ENCODE assay signal across 8 cellular contexts in genomic region chr2:25376750-25377621, GRCh38. TPM values are rescaled to one million over a fixed set of nuclear protein-coding genes. Genes with fewer than 3 reads are reported as not detected.
A peak's percentile ranks its signal among the peaks of the same experiment; 100 is the strongest.
DNase-seq lines count a peak whose midpoint lies in the region; ATAC-seq and TF ChIP-seq lines count a peak whose summit lies in the region.

No MANE protein-coding gene starts in this region.

- ATAC-seq in CD8-positive, alpha-beta T cell, result peak; percentile 97
- ATAC-seq in GM19452 (IDR thresholded peaks at IDR 0.05; ENCODE audit: unreplicated experiment) (peak; percentile 98), HG03571 (IDR thresholded peaks at IDR 0.05; ENCODE audit: unreplicated experiment) (peak; percentile 95)

- H3K9me3 Mint-ChIP-seq in CD8-positive, alpha-beta T cell, result no peaks in the 10 kb centered on the region

- peak overlapping the region; percentile 36 for H3K27ac ChIP-seq in CD8-positive, alpha-beta T cell (ENCODE audit: low read depth, low read length)

- TF ChIP-seq CTCF in CD8-positive, alpha-beta T cell (IDR thresholded peaks at IDR 0.05), result peak; percentile 98
- no peak for TF ChIP-seq CTCF in lower leg skin (IDR thresholded peaks at IDR 0.05)

- peak overlapping the region; percentile 95 for H3K27ac Mint-ChIP-seq in CD8-positive, alpha-beta T cell

- H3K36me3 ChIP-seq in CD8-positive, alpha-beta T cell (ENCODE audit: insufficient read depth, low read length), result no peaks in the 10 kb centered on the region

- H3K4me1 ChIP-seq in CD8-positive, alpha-beta T cell (ENCODE audit: insufficient read depth, low read length), result peaks cover 33% of the 10 kb centered on the region

- H3K36me3 Mint-ChIP-seq in CD8-positive, alpha-beta T cell, result no peaks in the 10 kb centered on the region

- no peaks in the 10 kb centered on the region for H3K27me3 ChIP-seq in CD8-positive, alpha-beta T cell (ENCODE audit: insufficient read depth, low read length)

- DNase-seq in CD8-positive, alpha-beta T cell, result peak; percentile 83 to 95 (median 91)
- DNase-seq in NCI-H748 (lab: John Stamatoyannopoulos, UW; ENCODE audit: unreplicated experiment) (peak; percentile 92), dermis microvascular lymphatic vessel endothelial cell (ENCODE audit: low read depth in 2 of 2) (peak; percentile 14 to 79), lower leg skin (ENCODE audit: low spot score in 2 of 2) (peak; percentile 70 to 94)
- peak; percentile 88 for DNase-seq in activated CD4-positive, alpha-beta T cell treated with anti-CD3 and anti-CD28 coated beads, Interleukin-2, amount 50 U/mL, for 4 hours
- DNase-seq in stimulated activated CD4-positive, alpha-beta T cell treated with anti-CD3 and anti-CD28 coated beads, TNF-alpha, amount 100 ng/mL, for 1 hour (ENCODE audit: low read depth in 3 of 3, low spot score in 1 of 3), result peak; percentile 79 to 86 (median 84)

- POLR2A ChIA-PET in CD8-positive, alpha-beta T cell (lab: Charles Lee), result interaction anchor here (1.0 to 3.3 kb wide), 8 partner anchors 11 to 101 kb away, joined by 3 to 37 read pairs (median 4); partner anchors contain the start of gene DNMT3A

- H3K9me3 ChIP-seq in CD8-positive, alpha-beta T cell (ENCODE audit: low read length), result no peaks in the 10 kb centered on the region

- TF ChIP-seq POLR2A in lower leg skin (IDR thresholded peaks at IDR 0.05), result no peak

- intact Hi-C loops in CD8-positive, alpha-beta T cell (cut with DNase I, micrococcal nuclease), result loop anchor here (1.0 to 5.0 kb wide), 9 partner anchors 15 to 406 kb away; partner anchors contain the start of gene DNAJC27 (in 1 of the 2)
- intact Hi-C loops in lower leg skin (cut with DNase I; ENCODE audit: low total_unique reads), result no loop called here

- peak overlapping the region; percentile 72 for H3K4me3 Mint-ChIP-seq in CD8-positive, alpha-beta T cell

- WGBS in lower leg skin, 2 donors, result 10 to 12% methylated on average over 48 to 52 of the region's 52 CpGs

- H3K4me1 Mint-ChIP-seq in CD8-positive, alpha-beta T cell (ENCODE audit: low read depth), result peaks cover 35% of the 10 kb centered on the region

- no peaks in the 10 kb centered on the region for H3K27me3 Mint-ChIP-seq in CD8-positive, alpha-beta T cell (ENCODE audit: low read depth)

- peak overlapping the region; percentile 36 for H3K4me3 ChIP-seq in CD8-positive, alpha-beta T cell (ENCODE audit: low read depth, low read length)
- no peak overlapping the region for H3K4me3 ChIP-seq in lower leg skin (ENCODE audit: low read depth, poor library complexity, severe bottlenecking)

- CTCF ChIA-PET in CD8-positive, alpha-beta T cell (lab: Charles Lee), result interaction anchor here (0.7 to 9.1 kb wide), 25 partner anchors 10 to 288 kb away, joined by 3 to 137 read pairs (median 5); no protein-coding TSS in a partner anchor

RNA-seq across cellular contexts. Expression of gene DNMT3A, which starts 35.3 kb away (rescaled TPM):
- total RNA-seq in CD8-positive, alpha-beta T cell, result 10 to 100 TPM; 66.6 to 67.9 TPM
- total RNA-seq in dermis microvascular lymphatic vessel endothelial cell (23.6 and 46.7 TPM in 2 replicates), lower leg skin (1 to 10 TPM; 4.3 to 7.4 (median 6.9) TPM)
